Comparison of ENCODE assay signal across 16 cellular contexts in genomic region chr15:69757186-69757585, GRCh38.
DNase-seq lines count a peak whose midpoint lies in the region; TF ChIP-seq lines count a peak whose summit lies in the region.
"Had no signal": no experiment of that assay in that cellular context is flagged by ENCODE, and none has a peak within 500 bp of the region (broad histone marks: within the 10 kb centered on the region; RNA-seq: fewer than 3 reads in every experiment).

No MANE protein-coding gene starts in this region.

- no peak overlapping the region for H3K4me3 ChIP-seq in NB4 (ENCODE audit: low read depth, low read length)
- H3K4me3 ChIP-seq: psoas muscle, upper lobe of left lung had no signal

- TF ChIP-seq POLR2A in NB4 (IDR thresholded peaks at IDR 0.05; ENCODE audit: extremely low read depth, insufficient read length), result no peak

- DNase-seq in NB4 (ENCODE audit: low read depth) (peak; percentile 18), NCI-H2227 (lab: John Stamatoyannopoulos, UW; ENCODE audit: unreplicated experiment) (no peak), DMS 273 (lab: John Stamatoyannopoulos, UW; ENCODE audit: unreplicated experiment) (no peak), CD1c-positive myeloid dendritic cell (ENCODE audit: extremely low spot score) (no peak), foreskin melanocyte (no peak)
- peak; percentile 83 for DNase-seq in activated CD8-positive, alpha-beta memory T cell treated with anti-CD3 and anti-CD28 coated beads for 24 hours
- DNase-seq in effector CD4-positive, alpha-beta T cell, result peak; percentile 36
- DNase-seq in stimulated activated CD4-positive, alpha-beta T cell treated with anti-CD3 and anti-CD28 coated beads, TNF-alpha, amount 100 ng/mL, for 4 hours (ENCODE audit: low read depth in 3 of 3), result peak; percentile 36 to 47 (median 38)
- DNase-seq: amygdala, erythroblast, H9, left cardiac atrium, NCI-H1417 treated with DMSO at 0.1 percent for 48 hours, psoas muscle, SHP77 had no signal

- no peak for TF ChIP-seq CTCF in NB4 (IDR thresholded peaks at IDR 0.05; ENCODE audit: low read depth, low read length)

Comparison
In these comparisons a context has a peak if more than half of its experiments do, and no peak if none do; other contexts are left out.
1. DNase-seq: peak in NB4 (single experiment), activated CD8-positive, alpha-beta memory T cell treated with anti-CD3 and anti-CD28 coated beads for 24 hours (single experiment), effector CD4-positive, alpha-beta T cell (single experiment) and stimulated activated CD4-positive, alpha-beta T cell treated with anti-CD3 and anti-CD28 coated beads, TNF-alpha, amount 100 ng/mL, for 4 hours (3 of 3); none in NCI-H2227 (single experiment), DMS 273 (single experiment), CD1c-positive myeloid dendritic cell (single experiment) and foreskin melanocyte (single experiment).